In the genomic region with DNA sequence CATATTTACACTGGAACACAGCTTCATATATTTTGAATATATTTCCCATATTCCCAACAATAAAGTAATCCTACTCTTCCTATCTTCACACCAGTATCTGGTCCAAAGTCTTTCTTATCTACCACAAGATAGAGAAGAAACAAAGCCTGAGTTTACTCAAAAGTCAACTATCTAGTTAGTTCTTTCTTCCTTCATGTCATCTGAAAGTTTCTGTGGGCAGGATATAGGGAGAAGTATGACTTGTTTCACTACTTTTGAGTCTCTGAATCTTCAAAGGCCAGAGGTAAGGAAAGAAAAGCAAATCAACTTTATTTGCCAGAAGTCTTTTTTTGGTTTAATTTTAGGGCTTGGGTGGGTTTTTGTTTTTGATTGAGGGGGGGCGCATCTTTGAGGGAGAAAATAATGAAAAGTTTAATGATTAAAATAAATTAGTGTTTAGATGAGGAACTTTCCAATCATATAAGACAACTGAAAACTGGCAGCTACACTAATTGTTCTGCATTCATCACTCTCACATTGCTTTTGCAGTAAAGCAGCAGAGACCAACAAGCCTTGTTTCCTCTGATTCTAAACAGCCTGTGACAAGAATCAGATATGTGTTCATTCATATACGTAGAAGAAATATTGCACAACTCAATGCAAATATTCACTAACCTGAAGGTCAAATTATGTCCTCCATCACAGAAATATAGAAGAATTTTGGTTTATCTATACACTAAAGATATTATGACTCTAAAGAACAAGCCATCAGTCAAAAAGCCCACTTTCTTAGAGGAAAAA, we compare ENCODE assay signal across 11 cellular contexts. TPM values are rescaled to one million over a fixed set of nuclear protein-coding genes. Genes with fewer than 3 reads are reported as not detected.
DNase-seq lines count a peak whose midpoint lies in the region; ATAC-seq and TF ChIP-seq lines count a peak whose summit lies in the region.
"Had no signal": no experiment of that assay in that cellular context is flagged by ENCODE, and none has a peak within 500 bp of the region (broad histone marks: within the 10 kb centered on the region; RNA-seq: fewer than 3 reads in every experiment).

No MANE protein-coding gene starts in this region.

- ATAC-seq in GM18508 (IDR thresholded peaks at IDR 0.05; ENCODE audit: insufficient read depth, unreplicated experiment) (peak; percentile 72), GM21526 (IDR thresholded peaks at IDR 0.05; ENCODE audit: low FRiP score, unreplicated experiment) (peak; percentile 62), HG03457 (IDR thresholded peaks at IDR 0.05; ENCODE audit: unreplicated experiment) (peak; percentile 54), esophagus mucosa (no peak)

- no peak overlapping the region for H3K4me3 ChIP-seq in fibroblast of villous mesenchyme (ENCODE audit: low read depth, low read length)
- H3K4me3 ChIP-seq: prostate gland, SK-N-MC, stomach had no signal

- no peak for TF ChIP-seq CTCF in fibroblast of villous mesenchyme (IDR thresholded peaks at IDR 0.05; ENCODE audit: insufficient read depth, low read depth, low read length)

- peak; percentile 23 for DNase-seq in fibroblast of villous mesenchyme (ENCODE audit: low read depth)
- DNase-seq in HT-29 (ENCODE audit: low spot score): no peak
- DNase-seq in iPS-NIHi7 (ENCODE audit: extremely low spot score): no peak
- DNase-seq in C1 segment of cervical spinal cord (lab: John Stamatoyannopoulos, UW): no peak
- DNase-seq: stomach had no signal

RNA-seq across cellular contexts. Expression of a gene that starts 19.6 kb away (rescaled TPM):
- total RNA-seq in fibroblast of villous mesenchyme (9.3 and 13.0 TPM in 2 replicates), esophagus mucosa (9.1 TPM)
- total RNA-seq in HT-29 (2014; rRNA removed; shearing (Covaris generic)): 1.5 and 2.1 TPM in 2 replicates
